In the genomic region with DNA sequence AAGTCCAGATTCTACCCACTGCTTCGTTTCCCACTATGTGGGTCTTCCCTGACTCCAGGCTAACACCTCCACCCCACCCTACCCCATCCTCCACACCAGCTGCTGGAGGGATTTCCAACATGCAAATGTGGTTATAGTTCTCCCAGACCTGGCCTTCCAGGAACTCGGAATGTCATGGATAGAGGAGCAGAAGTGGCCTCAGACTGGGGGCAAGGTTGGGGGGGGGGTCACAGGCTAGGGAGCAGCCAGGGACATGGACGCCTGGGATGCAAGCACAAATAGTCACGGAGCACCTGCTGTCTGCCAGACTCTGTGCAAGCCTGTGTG, we compare ENCODE assay signal across 9 cellular contexts. TPM values are rescaled to one million over a fixed set of nuclear protein-coding genes. Genes with fewer than 3 reads are reported as not detected.
A peak's percentile ranks its signal among the peaks of the same experiment; 100 is the strongest.
DNase-seq lines count a peak whose midpoint lies in the region; ATAC-seq and TF ChIP-seq lines count a peak whose summit lies in the region.
"Had no signal": no experiment of that assay in that cellular context is flagged by ENCODE, and none has a peak within 500 bp of the region (broad histone marks: within the 10 kb centered on the region; RNA-seq: fewer than 3 reads in every experiment).

No MANE protein-coding gene starts in this region.

- peaks cover 57% of the 10 kb centered on the region for H3K4me1 Mint-ChIP-seq in CD4-positive, alpha-beta T cell (ENCODE audit: low read depth)
- H3K4me1 Mint-ChIP-seq in IgD-negative memory B cell (peaks cover 14 to 31% (median 31%) of the 10 kb centered on the region in 3 donors), progenitor cell of endocrine pancreas (ENCODE audit: low read depth) (peaks cover 7% of the 10 kb centered on the region)

- H4K8ac ChIP-seq in trophoblast cell (ENCODE audit: low read depth, low read length), result no peak overlapping the region

- H3K18ac ChIP-seq in trophoblast cell (ENCODE audit: low read length), result no peak overlapping the region

- no peak for TF ChIP-seq POLR2A in body of pancreas (IDR thresholded peaks at IDR 0.05)

- no peak overlapping the region for H3K27ac ChIP-seq in CD4-positive, alpha-beta T cell (ENCODE audit: low read depth, low read length)
- peak overlapping the region; percentile 70 to 89 for H3K27ac ChIP-seq in coronary artery
- H3K27ac ChIP-seq in body of pancreas, result no peak overlapping the region
- no peak overlapping the region for H3K27ac ChIP-seq in trophoblast cell (ENCODE audit: low read depth, low read length)
- H3K27ac ChIP-seq: parathyroid adenoma had no signal

- no peak overlapping the region for H2BK12ac ChIP-seq in trophoblast cell (ENCODE audit: low read length)

- no peak overlapping the region for H2AFZ ChIP-seq in trophoblast cell (ENCODE audit: insufficient read depth, low read length, poor library complexity)

- H3K4me2 ChIP-seq in trophoblast cell (ENCODE audit: low read length), result no peak overlapping the region

- H2BK5ac ChIP-seq in trophoblast cell (ENCODE audit: low read depth, low read length, poor library complexity), result no peak overlapping the region

- POLR2A ChIA-PET in CD4-positive, alpha-beta T cell (lab: Charles Lee), result interaction anchor here (1.1 kb wide), 1 partner anchor 44 kb away, joined by 3 read pairs; the partner anchor contains the start of gene NCBP3

- peak overlapping the region; percentile 88 for H3K4me3 Mint-ChIP-seq in CD4-positive, alpha-beta T cell
- H3K4me3 Mint-ChIP-seq in IgD-negative memory B cell, result peak overlapping the region in 2 of 4 donors; percentile 73 to 91
- peak overlapping the region; percentile 61 for H3K4me3 Mint-ChIP-seq in progenitor cell of endocrine pancreas (ENCODE audit: low read depth)

- no peak overlapping the region for H3K4ac ChIP-seq in trophoblast cell (ENCODE audit: low read depth, low read length)

- no peaks in the 10 kb centered on the region for H3K36me3 Mint-ChIP-seq in CD4-positive, alpha-beta T cell (ENCODE audit: low read depth)
- H3K36me3 Mint-ChIP-seq in IgD-negative memory B cell (no peaks in the 10 kb centered on the region), progenitor cell of endocrine pancreas (ENCODE audit: insufficient read depth) (no peaks in the 10 kb centered on the region)

- H3K9ac ChIP-seq in trophoblast cell (ENCODE audit: low read length), result no peak overlapping the region
- H3K9ac ChIP-seq: parathyroid adenoma had no signal

- H3K14ac ChIP-seq in trophoblast cell (ENCODE audit: low read length), result no peak overlapping the region

- no peaks in the 10 kb centered on the region for H3K9me3 Mint-ChIP-seq in CD4-positive, alpha-beta T cell
- no peaks in the 10 kb centered on the region for H3K9me3 Mint-ChIP-seq in IgD-negative memory B cell
- no peaks in the 10 kb centered on the region for H3K9me3 Mint-ChIP-seq in progenitor cell of endocrine pancreas (ENCODE audit: low read depth)

- H3K4me3 ChIP-seq in coronary artery (no peak overlapping the region), body of pancreas (no peak overlapping the region), trophoblast cell (ENCODE audit: low read depth, low read length) (no peak overlapping the region)

- H2BK120ac ChIP-seq in trophoblast cell (ENCODE audit: insufficient read depth, low read length, poor library complexity), result no peak overlapping the region

- no peak overlapping the region for H3K23ac ChIP-seq in trophoblast cell (ENCODE audit: low read length)

- H3K36me3 ChIP-seq in body of pancreas (replicated peaks in 1 of 2; ENCODE audit: insufficient read depth in 1 of 2, low read depth in 2 of 2), result no peaks in the 10 kb centered on the region
- no peaks in the 10 kb centered on the region for H3K36me3 ChIP-seq in trophoblast cell (ENCODE audit: control insufficient read depth in 1 of 2, insufficient read depth in 2 of 2, low read length in 2 of 2)

- no peaks in the 10 kb centered on the region for H3K79me2 ChIP-seq in trophoblast cell (ENCODE audit: control insufficient read depth, insufficient read depth, low read length, poor library complexity)
- H3K79me2 ChIP-seq: parathyroid adenoma had no signal

- H4K91ac ChIP-seq in trophoblast cell (ENCODE audit: low read depth, low read length), result no peak overlapping the region

- H3K9me3 ChIP-seq in CD4-positive, alpha-beta T cell (ENCODE audit: control insufficient read depth, low read length), result no peaks in the 10 kb centered on the region
- H3K9me3 ChIP-seq in body of pancreas, result no peaks in the 10 kb centered on the region
- H3K9me3 ChIP-seq in trophoblast cell (ENCODE audit: insufficient read depth, low read depth, low read length), result peaks cover 5% of the 10 kb centered on the region

- peak overlapping the region; percentile 82 for H3K27ac Mint-ChIP-seq in CD4-positive, alpha-beta T cell
- H3K27ac Mint-ChIP-seq in IgD-negative memory B cell, result peak overlapping the region in 2 of 3 donors; percentile 57 to 66
- no peak overlapping the region for H3K27ac Mint-ChIP-seq in progenitor cell of endocrine pancreas

- H2AK5ac ChIP-seq in trophoblast cell (ENCODE audit: low read length), result no peak overlapping the region

- DNase-seq in CD4-positive, alpha-beta T cell, result no peak
- DNase-seq in coronary artery (ENCODE audit: low spot score), result no peak
- DNase-seq in progenitor cell of endocrine pancreas (ENCODE audit: low spot score, unreplicated experiment), result no peak
- DNase-seq in body of pancreas, result no peak
- no peak for DNase-seq in trophoblast cell
- DNase-seq: NCI-H2171 had no signal

- H3K27me3 ChIP-seq in CD4-positive, alpha-beta T cell (ENCODE audit: control insufficient read depth, insufficient read depth, low read length), result no peaks in the 10 kb centered on the region
- H3K27me3 ChIP-seq in body of pancreas (no peaks in the 10 kb centered on the region), trophoblast cell (ENCODE audit: insufficient read depth, low read length) (peaks cover 16% of the 10 kb centered on the region)

- CTCF ChIA-PET in CD4-positive, alpha-beta T cell (lab: Charles Lee), result no interaction called here

- H3K4me1 ChIP-seq in body of pancreas (peaks cover 66% of the 10 kb centered on the region), trophoblast cell (ENCODE audit: control insufficient read depth in 1 of 2, insufficient read depth in 2 of 2, low read length in 2 of 2) (peaks cover 4 to 14% of the 10 kb centered on the region in 2 experiments)

- 57 to 64% methylated on average over 4 of the region's 4 CpGs for WGBS in body of pancreas, 2 donors
- WGBS in trophoblast cell (ENCODE audit: extremely low coverage, insufficient coverage, insufficient read length), result no CpG with 5 or more reads among the region's 4 CpGs

- H4K12ac ChIP-seq in trophoblast cell (ENCODE audit: low read depth, low read length), result no peak overlapping the region

- peaks cover 2% of the 10 kb centered on the region for H3K79me1 ChIP-seq in trophoblast cell (ENCODE audit: low read length)

- no peaks in the 10 kb centered on the region for H3K27me3 Mint-ChIP-seq in CD4-positive, alpha-beta T cell
- no peaks in the 10 kb centered on the region for H3K27me3 Mint-ChIP-seq in IgD-negative memory B cell
- H3K27me3 Mint-ChIP-seq in progenitor cell of endocrine pancreas, result peaks cover 35% of the 10 kb centered on the region

- intact Hi-C loops in CD4-positive, alpha-beta T cell (cut with DNase I, micrococcal nuclease), result no loop called here
- intact Hi-C loops in body of pancreas (cut with DNase I), result no loop called here

- TF ChIP-seq CTCF in CD4-positive, alpha-beta T cell (IDR thresholded peaks at IDR 0.05), result no peak
- TF ChIP-seq CTCF in coronary artery (IDR thresholded peaks at IDR 0.05), result no peak
- no peak for TF ChIP-seq CTCF in progenitor cell of endocrine pancreas (IDR thresholded peaks at IDR 0.05; ENCODE audit: unreplicated experiment)
- TF ChIP-seq CTCF in body of pancreas (IDR thresholded peaks at IDR 0.05), result no peak

- ATAC-seq in CD4-positive, alpha-beta T cell (ENCODE audit: poor library complexity), result no peak
- ATAC-seq in body of pancreas, result no peak
- no peak for ATAC-seq in GM18907 (IDR thresholded peaks at IDR 0.05; ENCODE audit: unreplicated experiment)

RNA-seq across cellular contexts. Expression of gene CAMKK1, which starts 2.0 kb away (rescaled TPM):
- total RNA-seq in CD4-positive, alpha-beta T cell, result 1 to 10 TPM; 4.8 to 4.9 TPM
- 0.53 TPM for polyA plus RNA-seq in IgD-negative memory B cell
- total RNA-seq in progenitor cell of endocrine pancreas (3.3 and 3.6 TPM in 2 replicates), body of pancreas (1 to 10 TPM; 9.2 to 9.3 TPM)
- 0.82 and 0.90 TPM in 2 replicates for polyA plus RNA-seq in trophoblast cell (2013)

RNA-seq across cellular contexts. Expression of gene P2RX1, which starts 25.4 kb away (rescaled TPM):
- total RNA-seq in CD4-positive, alpha-beta T cell, result 1 to 10 TPM in 1 of 2 experiments, under 1 TPM in 1; 0.34 to 1.0 TPM
- polyA plus RNA-seq in IgD-negative memory B cell, result 2.4 TPM
- total RNA-seq in progenitor cell of endocrine pancreas (0.19 and 0.60 TPM in 2 replicates), body of pancreas (10 to 100 TPM; 39.2 to 45.4 TPM)
- polyA plus RNA-seq in trophoblast cell (2013), result not detected in 2 replicates

RNA-seq across cellular contexts. Expression of gene NCBP3, which starts 44.8 kb away (rescaled TPM):
- 10 to 100 TPM; 25.0 to 29.5 TPM for total RNA-seq in CD4-positive, alpha-beta T cell
- 12.5 TPM for polyA plus RNA-seq in IgD-negative memory B cell
- 90.4 and 90.9 TPM in 2 replicates for total RNA-seq in progenitor cell of endocrine pancreas
- total RNA-seq in body of pancreas, result 10 to 100 TPM; 23.4 to 34.2 TPM
- polyA plus RNA-seq in trophoblast cell (2013), result 31.8 and 32.8 TPM in 2 replicates

Comparison
In these comparisons a context has a peak if more than half of its experiments do, and no peak if none do; other contexts are left out.
1. H3K27ac ChIP-seq: peak in coronary artery (2 of 2); none in CD4-positive, alpha-beta T cell (single experiment), body of pancreas (0 of 4) and trophoblast cell (single experiment).
2. RNA of gene P2RX1, which starts 25.4 kb away (total RNA-seq): 39.2 to 45.4 TPM in body of pancreas; 0.34 to 1.0 TPM in CD4-positive, alpha-beta T cell and 0.19 to 0.60 TPM in progenitor cell of endocrine pancreas; every median in the first group is over 10 times any median in the second.